7 cellular contexts compared by ENCODE assay signal in genomic region chrX:66046612-66047235, GRCh38.
DNase-seq lines count a peak whose midpoint lies in the region; ATAC-seq and TF ChIP-seq lines count a peak whose summit lies in the region.

No MANE protein-coding gene starts in this region.

- H3K9me3 Mint-ChIP-seq in T-helper 2 cell treated with Interferon-gamma antibody and Interleukin-4, amounts not matched to agents 5 μg/mL and 100 μg/mL, for 36 hours, result no peaks in the 10 kb centered on the region

- H3K4me3 Mint-ChIP-seq in T-helper 2 cell treated with Interferon-gamma antibody and Interleukin-4, amounts not matched to agents 5 μg/mL and 100 μg/mL, for 36 hours, result peak overlapping the region; percentile 43

- no peaks in the 10 kb centered on the region for H3K27me3 Mint-ChIP-seq in T-helper 2 cell treated with Interferon-gamma antibody and Interleukin-4, amounts not matched to agents 5 μg/mL and 100 μg/mL, for 36 hours (ENCODE audit: low read depth)

- ATAC-seq in HG03039 (IDR thresholded peaks at IDR 0.05; ENCODE audit: unreplicated experiment), result peak; percentile 67

- peaks cover 29% of the 10 kb centered on the region for H3K4me1 Mint-ChIP-seq in T-helper 2 cell treated with Interferon-gamma antibody and Interleukin-4, amounts not matched to agents 5 μg/mL and 100 μg/mL, for 36 hours (ENCODE audit: low read depth)

- no peak for TF ChIP-seq CTCF in foreskin fibroblast (IDR thresholded peaks at IDR 0.05; ENCODE audit: low read depth, low read length)

- no peak overlapping the region for H3K4me3 ChIP-seq in foreskin fibroblast (ENCODE audit: low read depth in 1 of 2, low read length in 2 of 2)

- DNase-seq in GM19240 (ENCODE audit: insufficient read length, low spot score), result peak; percentile 26
- DNase-seq in T-helper 2 cell treated with Interferon-gamma antibody and Interleukin-4, amounts not matched to agents 5 μg/mL and 100 μg/mL, for 36 hours (ENCODE audit: low spot score), result peak; percentile 45
- DNase-seq in stimulated activated CD4-positive, alpha-beta T cell treated with anti-CD3 and anti-CD28 coated beads, Interleukin-2, amount 100 ng/mL, for 4 hours (ENCODE audit: low read depth), result peak; percentile 13
- DNase-seq in COLO829 (ENCODE audit: low spot score), result no peak
- no peak for DNase-seq in central memory CD4-positive, alpha-beta T cell
- DNase-seq in foreskin fibroblast, result no peak

- peak overlapping the region; percentile 83 for H3K27ac Mint-ChIP-seq in T-helper 2 cell treated with Interferon-gamma antibody and Interleukin-4, amounts not matched to agents 5 μg/mL and 100 μg/mL, for 36 hours

- no peaks in the 10 kb centered on the region for H3K36me3 Mint-ChIP-seq in T-helper 2 cell treated with Interferon-gamma antibody and Interleukin-4, amounts not matched to agents 5 μg/mL and 100 μg/mL, for 36 hours (ENCODE audit: low read depth)

Comparison
In these comparisons a context has a peak if more than half of its experiments do, and no peak if none do; other contexts are left out.
1. DNase-seq: peak in GM19240 (single experiment), T-helper 2 cell treated with Interferon-gamma antibody and Interleukin-4, amounts not matched to agents 5 μg/mL and 100 μg/mL, for 36 hours (single experiment) and stimulated activated CD4-positive, alpha-beta T cell treated with anti-CD3 and anti-CD28 coated beads, Interleukin-2, amount 100 ng/mL, for 4 hours (single experiment); none in COLO829 (single experiment), central memory CD4-positive, alpha-beta T cell (single experiment) and foreskin fibroblast (0 of 2).